14 cellular contexts compared by ENCODE assay signal in the genomic region with DNA sequence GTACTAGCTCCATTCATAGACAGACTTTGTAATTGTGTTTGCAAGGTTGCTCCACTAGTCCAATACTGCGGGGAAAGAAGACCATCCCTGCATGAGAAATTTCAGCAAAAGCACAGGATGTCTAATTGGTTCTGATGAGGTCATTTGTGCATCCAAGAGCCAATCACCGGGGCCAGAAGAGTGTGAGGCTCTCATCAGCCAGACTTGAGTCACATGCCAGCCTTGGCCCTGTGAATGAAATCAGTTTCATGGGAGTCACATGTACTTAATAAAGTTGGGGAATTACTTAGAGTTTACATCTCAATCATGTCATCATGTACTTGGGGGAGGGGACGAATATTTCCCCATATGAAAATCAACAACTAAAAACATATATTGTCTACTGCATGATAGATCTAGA.
DNase-seq lines count a peak whose midpoint lies in the region; ATAC-seq and TF ChIP-seq lines count a peak whose summit lies in the region.
"Had no signal": no experiment of that assay in that cellular context is flagged by ENCODE, and none has a peak within 500 bp of the region (broad histone marks: within the 10 kb centered on the region; RNA-seq: fewer than 3 reads in every experiment).

No MANE protein-coding gene starts in this region.

- H3K27ac Mint-ChIP-seq in activated CD4-positive, alpha-beta T cell treated with anti-CD3 and anti-CD28 coated beads, Interleukin-2, amount 10 ng/mL, durations not matched to agents 7 days and 5 days = peak overlapping the region; percentile 77
- peak overlapping the region; percentile 57 for H3K27ac Mint-ChIP-seq in neural crest cell (ENCODE audit: unreplicated experiment)
- H3K27ac Mint-ChIP-seq: CD4-positive, alpha-beta T cell had no signal

- ATAC-seq in GM21737 (IDR thresholded peaks at IDR 0.05; ENCODE audit: unreplicated experiment) = peak; percentile 27
- ATAC-seq in HG03342 (IDR thresholded peaks at IDR 0.05; ENCODE audit: unreplicated experiment) = peak; percentile 36
- ATAC-seq in GM19455 (IDR thresholded peaks at IDR 0.05; ENCODE audit: unreplicated experiment) = no peak
- ATAC-seq: esophagus mucosa, heart left ventricle, K562 had no signal

- peaks cover 14% of the 10 kb centered on the region for H3K4me1 Mint-ChIP-seq in activated CD4-positive, alpha-beta T cell treated with anti-CD3 and anti-CD28 coated beads, Interleukin-2, amount 10 ng/mL, durations not matched to agents 7 days and 5 days
- H3K4me1 Mint-ChIP-seq in neural crest cell = no peaks in the 10 kb centered on the region

- DNase-seq in activated CD4-positive, alpha-beta T cell treated with anti-CD3 and anti-CD28 coated beads, Interleukin-2, amount 10 ng/mL, durations not matched to agents 7 days and 5 days = no peak
- no peak for DNase-seq in activated CD4-positive, alpha-beta T cell treated with anti-CD3 and anti-CD28 coated beads, Interleukin-2, amount 50 U/mL, for 1 hour
- DNase-seq in neural crest cell (ENCODE audit: low read depth, low spot score) = no peak
- DNase-seq in NCI-H2227 (lab: John Stamatoyannopoulos, UW; ENCODE audit: unreplicated experiment) = no peak
- DNase-seq in GF-D8 (lab: John Stamatoyannopoulos, UW) = no peak
- DNase-seq: CD4-positive, alpha-beta T cell; EL; heart left ventricle; kidney had no signal

- H3K4me3 Mint-ChIP-seq in activated CD4-positive, alpha-beta T cell treated with anti-CD3 and anti-CD28 coated beads, Interleukin-2, amount 10 ng/mL, durations not matched to agents 7 days and 5 days = no peak overlapping the region
- no peak overlapping the region for H3K4me3 Mint-ChIP-seq in neural crest cell
- H3K4me3 Mint-ChIP-seq: CD4-positive, alpha-beta T cell had no signal

- H3K27me3 Mint-ChIP-seq in activated CD4-positive, alpha-beta T cell treated with anti-CD3 and anti-CD28 coated beads, Interleukin-2, amount 10 ng/mL, durations not matched to agents 7 days and 5 days = no peaks in the 10 kb centered on the region
- no peaks in the 10 kb centered on the region for H3K27me3 Mint-ChIP-seq in neural crest cell (ENCODE audit: low read depth)
- H3K27me3 Mint-ChIP-seq: CD4-positive, alpha-beta T cell had no signal

- CTCF ChIA-PET in activated CD4-positive, alpha-beta T cell treated with anti-CD3 and anti-CD28 coated beads, Interleukin-2, amount 10 ng/mL, durations not matched to agents 7 days and 5 days (lab: Charles Lee) = no interaction called here

- POLR2A ChIA-PET in activated CD4-positive, alpha-beta T cell treated with anti-CD3 and anti-CD28 coated beads, Interleukin-2, amount 10 ng/mL, durations not matched to agents 7 days and 5 days (lab: Charles Lee) = no interaction called here

- no peaks in the 10 kb centered on the region for H3K9me3 Mint-ChIP-seq in activated CD4-positive, alpha-beta T cell treated with anti-CD3 and anti-CD28 coated beads, Interleukin-2, amount 10 ng/mL, durations not matched to agents 7 days and 5 days
- no peaks in the 10 kb centered on the region for H3K9me3 Mint-ChIP-seq in neural crest cell
- H3K9me3 Mint-ChIP-seq: CD4-positive, alpha-beta T cell had no signal

- no peaks in the 10 kb centered on the region for H3K36me3 Mint-ChIP-seq in activated CD4-positive, alpha-beta T cell treated with anti-CD3 and anti-CD28 coated beads, Interleukin-2, amount 10 ng/mL, durations not matched to agents 7 days and 5 days (ENCODE audit: low read depth)
- H3K36me3 Mint-ChIP-seq in neural crest cell (ENCODE audit: low read depth) = no peaks in the 10 kb centered on the region

- TF ChIP-seq CTCF in neural crest cell (conservative IDR thresholded peaks at IDR 0.05) = no peak
